Comparison of ENCODE assay signal across 36 cellular contexts in genomic region chr3:149411583-149411982, GRCh38. TPM values are rescaled to one million over a fixed set of nuclear protein-coding genes. Genes with fewer than 3 reads are reported as not detected.
"Had no signal": no experiment of that assay in that cellular context is flagged by ENCODE, and none has a peak within 500 bp of the region (broad histone marks: within the 10 kb centered on the region; RNA-seq: fewer than 3 reads in every experiment).

No MANE protein-coding gene starts in this region.

- FAIRE-seq: RCC 7860 had no signal

- H3K36me3 ChIP-seq: adrenal gland, brain microvascular endothelial cell, cardiac muscle cell had no signal

- H3K4me1 Mint-ChIP-seq: activated B cell treated with CpG ODN at 0.5 μM for 24 hours had no signal

- H3K27me3 Mint-ChIP-seq: activated B cell treated with CpG ODN at 0.5 μM for 24 hours had no signal

- H3K27ac Mint-ChIP-seq: activated B cell treated with CpG ODN at 0.5 μM for 24 hours; activated CD4-positive, alpha-beta memory T cell treated with anti-CD3 and anti-CD28 coated beads for 36 hours; activated naive CD4-positive, alpha-beta T cell treated with anti-CD3 and anti-CD28 coated beads for 36 hours; activated naive CD4-positive, alpha-beta T cell treated with anti-CD3 and anti-CD28 coated beads, Interleukin-2, amount 50 U/mL, for 72 hours; activated T-helper 1 cell treated with anti-CD3 and anti-CD28 coated beads, Interleukin-12 subunit alpha, Interleukin-12 subunit beta, Interleukin-2, Interleukin-4 antibody, amounts not matched to agents 30 ng/mL and 10 ng/mL and 1 ng/mL, durations not matched to agents 14 hours and 24 hours and 36 hours had no signal

- DNase-seq: activated B cell treated with CpG ODN at 0.5 μM for 24 hours; activated CD4-positive, alpha-beta memory T cell treated with anti-CD3 and anti-CD28 coated beads for 36 hours; activated CD4-positive, alpha-beta T cell treated with anti-CD3 and anti-CD28 coated beads for 4 hours; activated CD4-positive, alpha-beta T cell treated with anti-CD3 and anti-CD28 coated beads, Interleukin-2, amount 50 U/mL, for 1 hour; activated CD4-positive, CD25-positive, alpha-beta regulatory T cell treated with anti-CD3 and anti-CD28 coated beads, Interleukin-2, amount 50 U/mL, for 72 hours; activated CD8-positive, alpha-beta memory T cell treated with anti-CD3 and anti-CD28 coated beads, Interleukin-2, amount 50 U/mL, for 4 hours; activated gamma-delta T cell treated with Interleukin-2 at 50 U/mL for 16 hours; activated naive CD4-positive, alpha-beta T cell treated with anti-CD3 and anti-CD28 coated beads for 36 hours; activated T-cell treated with anti-CD3 and anti-CD28 coated beads for 4 hours; activated T-cell treated with anti-CD3 and anti-CD28 coated beads, Interleukin-2, amount 50 U/mL, for 4 hours; adrenal gland; anterior cingulate cortex; brain microvascular endothelial cell; Karpas-422; NCI-H1105; NCI-H1417 treated with DMSO at 0.1 percent for 48 hours; NCI-H187 treated with DMSO at 0.1 percent for 48 hours; NCI-H2081; NCI-H2171 treated with DMSO at 0.1 percent for 48 hours; NCI-H2227 treated with DMSO at 0.1 percent for 48 hours; NCI-H446; NCI-H510A treated with DMSO at 0.1 percent for 48 hours; NCI-H69; PC-3; SIG-M5; SW 1271; T-helper 1 cell; T-helper 2 cell; T-helper 9 cell had no signal

- H3K27me3 ChIP-seq: adrenal gland, brain microvascular endothelial cell, cardiac muscle cell had no signal

- H3K36me3 Mint-ChIP-seq: activated CD4-positive, alpha-beta memory T cell treated with anti-CD3 and anti-CD28 coated beads for 36 hours; activated naive CD4-positive, alpha-beta T cell treated with anti-CD3 and anti-CD28 coated beads, Interleukin-2, amount 50 U/mL, for 72 hours had no signal

- H3K9me3 Mint-ChIP-seq: activated B cell treated with CpG ODN at 0.5 μM for 24 hours; activated CD4-positive, alpha-beta memory T cell treated with anti-CD3 and anti-CD28 coated beads for 36 hours; activated naive CD4-positive, alpha-beta T cell treated with anti-CD3 and anti-CD28 coated beads for 36 hours; activated naive CD4-positive, alpha-beta T cell treated with anti-CD3 and anti-CD28 coated beads, Interleukin-2, amount 50 U/mL, for 72 hours; activated T-cell treated with anti-CD3 and anti-CD28 coated beads, Interleukin-2, amount 50 U/mL, for 4 hours had no signal

- H3K9me3 ChIP-seq: adrenal gland had no signal

- ATAC-seq: activated naive CD4-positive, alpha-beta T cell treated with anti-CD3 and anti-CD28 coated beads, Interleukin-2, amount 50 U/mL, for 72 hours; activated T-cell treated with anti-CD3 and anti-CD28 coated beads, Interleukin-2, amount 50 U/mL, for 4 hours; PC-3; Right ventricle myocardium inferior had no signal

- H3K27ac ChIP-seq: adrenal gland, brain microvascular endothelial cell, cardiac muscle cell, RWPE1, VCaP had no signal

- H3K4me3 Mint-ChIP-seq: activated B cell treated with CpG ODN at 0.5 μM for 24 hours; activated CD4-positive, alpha-beta memory T cell treated with anti-CD3 and anti-CD28 coated beads for 36 hours; activated naive CD4-positive, alpha-beta T cell treated with anti-CD3 and anti-CD28 coated beads for 36 hours; activated T-cell treated with anti-CD3 and anti-CD28 coated beads, Interleukin-2, amount 50 U/mL, for 4 hours; activated T-helper 1 cell treated with anti-CD3 and anti-CD28 coated beads, Interleukin-12 subunit alpha, Interleukin-12 subunit beta, Interleukin-2, Interleukin-4 antibody, amounts not matched to agents 30 ng/mL and 10 ng/mL and 1 ng/mL, durations not matched to agents 14 hours and 24 hours and 36 hours had no signal

- H3K4me3 ChIP-seq: adrenal gland, cardiac muscle cell had no signal

RNA-seq across cellular contexts. Expression of gene TM4SF1, which starts 34.1 kb away (rescaled TPM):
- total RNA-seq: activated B cell treated with CpG ODN at 0.5 μM for 24 hours; activated naive CD4-positive, alpha-beta T cell treated with anti-CD3 and anti-CD28 coated beads for 36 hours; activated naive CD4-positive, alpha-beta T cell treated with anti-CD3 and anti-CD28 coated beads, Interleukin-2, amount 50 U/mL, for 72 hours had no signal
